ENCODE assay signal across 8 cellular contexts in the genomic region with DNA sequence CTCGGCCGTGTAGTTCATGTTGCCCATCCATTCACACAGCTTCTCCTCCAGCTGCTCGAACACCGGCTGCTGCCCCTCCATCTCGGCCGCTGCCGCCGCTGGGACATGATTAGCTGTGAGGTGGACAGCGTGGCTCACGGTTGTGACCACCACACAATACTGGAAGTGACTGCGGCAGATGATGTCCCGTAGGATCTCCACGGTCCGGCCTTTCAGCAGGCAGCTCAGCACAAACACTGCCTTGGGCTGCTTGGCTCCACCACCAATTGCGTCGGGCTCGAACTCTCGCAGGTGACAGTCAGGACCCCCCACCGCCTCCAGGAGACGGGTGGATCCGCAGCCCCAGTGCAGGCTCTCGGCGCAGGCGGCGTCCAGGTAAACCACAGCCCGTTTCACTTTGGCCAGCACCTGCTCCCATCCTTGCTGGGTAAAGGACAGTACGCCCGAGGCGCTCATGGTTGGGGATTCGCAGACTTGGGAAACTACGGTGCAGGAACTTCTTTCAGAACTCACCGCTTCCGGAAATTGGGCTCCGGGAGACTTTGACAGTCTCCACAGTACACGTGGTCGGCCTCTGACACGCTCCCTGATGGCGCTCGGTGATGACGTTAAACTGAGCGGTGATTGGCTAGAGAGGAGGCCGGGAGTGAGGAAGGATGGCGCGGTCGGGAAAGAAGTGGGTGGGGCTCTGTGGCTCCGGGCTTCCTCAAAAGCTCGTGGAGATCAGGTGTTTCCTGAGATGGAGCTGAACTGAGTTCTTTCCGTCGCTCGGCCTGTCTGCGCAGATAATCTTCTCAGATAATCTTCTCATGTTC. TPM values are rescaled to one million over a fixed set of nuclear protein-coding genes. Genes with fewer than 3 reads are reported as not detected.
DNase-seq lines count a peak whose midpoint lies in the region; ATAC-seq, FAIRE-seq and TF ChIP-seq lines count a peak whose summit lies in the region.

Gene SCFD2 (minus strand): TSS at position 576 of the 815 bp plus-strand sequence.

- intact Hi-C loops in heart right ventricle (cut with DNase I) (loop anchor here in 4 of 10 donors (1.0 to 10.0 kb wide), 2 partner anchors 12 to 351 kb away; partner anchors contain the start of gene FIP1L1 (in 2 of the 4)), posterior cingulate gyrus (cut with DNase I) (loop anchor here (1.0 kb wide), 1 partner anchor 12 kb away; the partner anchor contains the start of gene FIP1L1)

- H3K4me1 ChIP-seq in heart right ventricle (peaks cover 0 to 39% (median 29%) of the 10 kb centered on the region in 9 donors), upper lobe of left lung (peaks cover 19 to 30% (median 25%) of the 10 kb centered on the region in 4 donors)

- H3K4me3 ChIP-seq in heart right ventricle, result peak within 1 kb of the TSS; percentile 69 to 98 (median 88)
- peak within 1 kb of the TSS; percentile 80 to 97 (median 82) for H3K4me3 ChIP-seq in upper lobe of left lung

- TF ChIP-seq CTCF in heart right ventricle (IDR thresholded peaks at IDR 0.05), result no peak
- peak in 1 of 6 experiments; percentile 9 for TF ChIP-seq CTCF in upper lobe of left lung (IDR thresholded peaks at IDR 0.05)

- H3K27ac ChIP-seq in heart right ventricle, result peak within 1 kb of the TSS in 9 of 10 donors; percentile 14 to 79 (median 68)
- peak within 1 kb of the TSS; percentile 46 to 74 (median 56) for H3K27ac ChIP-seq in upper lobe of left lung

- WGBS in heart right ventricle, 2 donors, result 0 to 1% methylated on average over 51 of the region's 51 CpGs
- WGBS in upper lobe of left lung, 2 donors, result 0 to 1% methylated on average over 20 to 47 of the region's 51 CpGs

- DNase-seq in GM12892 (ENCODE audit: insufficient read length), result peak; percentile 85
- DNase-seq in NCI-H146 (lab: John Stamatoyannopoulos, UW), result peak; percentile 99
- peak; percentile 91 to 97 (median 93) for DNase-seq in T-helper 1 cell
- DNase-seq in amniotic epithelial cell (ENCODE audit: low read depth), result peak; percentile 97
- peak; percentile 93 to 99 for DNase-seq in heart right ventricle
- peak; percentile 96 to 100 (median 99) for DNase-seq in posterior cingulate gyrus
- peak; percentile 79 to 98 for DNase-seq in upper lobe of left lung

- H3K27me3 ChIP-seq in heart right ventricle (peaks cover 0 to 24% (median 10%) of the 10 kb centered on the region in 7 donors), upper lobe of left lung (no peaks in the 10 kb centered on the region)

- ATAC-seq in HG02852 (IDR thresholded peaks at IDR 0.05; ENCODE audit: unreplicated experiment) (peak; percentile 97), heart right ventricle (peak; percentile 100), upper lobe of left lung (ENCODE audit: low FRiP score in 2 of 2) (peak; percentile 100)

- FAIRE-seq in GM12892 (lab: Jason Lieb, UNC), result peak; percentile 89

- H3K36me3 ChIP-seq in heart right ventricle (peaks cover 0 to 7% (median 0%) of the 10 kb centered on the region in 9 donors), upper lobe of left lung (no peaks in the 10 kb centered on the region)

- TF ChIP-seq EP300 in upper lobe of left lung (IDR thresholded peaks at IDR 0.05), result no peak

- TF ChIP-seq POLR2A in GM12892 (IDR thresholded peaks at IDR 0.05; ENCODE audit: low read depth, low read length), result peak; percentile 71
- peak in 3 of 4 donors; percentile 25 to 49 (median 35) for TF ChIP-seq POLR2A in upper lobe of left lung (IDR thresholded peaks at IDR 0.05)

- H3K9me3 ChIP-seq in heart right ventricle, result no peaks in the 10 kb centered on the region
- H3K9me3 ChIP-seq in upper lobe of left lung, result no peaks in the 10 kb centered on the region

RNA-seq across cellular contexts. Expression of gene SCFD2, which starts in this region (rescaled TPM):
- polyA plus RNA-seq in GM12892 (2012; ENCODE audit: missing spikeins), result 12.9 TPM
- total RNA-seq in heart right ventricle (10 to 100 TPM in 5 of 10 donors, 1 to 10 TPM in 5; 7.5 to 15.0 (median 10.2) TPM), upper lobe of left lung (10 to 100 TPM; 15.2 to 33.5 (median 20.0) TPM)
- polyA plus RNA-seq in heart right ventricle, result 1 to 10 TPM; 2.9 to 7.5 TPM

Comparison
In these comparisons a context has a peak if more than half of its experiments do, and no peak if none do; other contexts are left out.
1. Peak in every context shown above with its lines: DNase-seq, ATAC-seq, H3K4me3 ChIP-seq and H3K27ac ChIP-seq.